Comparison of ENCODE assay signal across 15 cellular contexts in genomic region chr15:91329914-91330313, GRCh38.
"Had no signal": no experiment of that assay in that cellular context is flagged by ENCODE, and none has a peak within 500 bp of the region (broad histone marks: within the 10 kb centered on the region; RNA-seq: fewer than 3 reads in every experiment).

No MANE protein-coding gene starts in this region.

- ATAC-seq: activated CD4-positive, alpha-beta T cell treated with anti-CD3 and anti-CD28 coated beads for 36 hours; gastrocnemius medialis; natural killer cell had no signal

- H3K27ac Mint-ChIP-seq: activated B cell treated with CpG ODN at 0.5 μM for 24 hours; activated CD4-positive, alpha-beta T cell treated with anti-CD3 and anti-CD28 coated beads for 36 hours; natural killer cell; T-helper 1 cell treated with Interleukin-12 subunit alpha and Interleukin-12 subunit beta and Interleukin-4 antibody, amounts not matched to agents 30 μg/mL and 1 μg/mL, for 36 hours; type B pancreatic cell had no signal

- H3K4me3 Mint-ChIP-seq: activated B cell treated with CpG ODN at 0.5 μM for 24 hours; activated CD4-positive, alpha-beta T cell treated with anti-CD3 and anti-CD28 coated beads for 36 hours; natural killer cell; T-helper 1 cell treated with Interleukin-12 subunit alpha and Interleukin-12 subunit beta and Interleukin-4 antibody, amounts not matched to agents 30 μg/mL and 1 μg/mL, for 36 hours; type B pancreatic cell had no signal

- DNase-seq: activated B cell treated with CpG ODN at 0.5 μM for 24 hours; activated CD4-positive, alpha-beta T cell treated with anti-CD3 and anti-CD28 coated beads for 36 hours; activated CD4-positive, alpha-beta T cell treated with anti-CD3 and anti-CD28 coated beads, Interleukin-2, amount 50 U/mL, for 48 hours; activated gamma-delta T cell; cerebellar nuclear complex; esophagus squamous epithelium; gastrocnemius medialis; hippocampal formation; left ventricle myocardium inferior; natural killer cell; ovary; stimulated activated CD4-positive, alpha-beta T cell treated with anti-CD3 and anti-CD28 coated beads, Interleukin-4, amount 100 ng/mL, for 24 hours; stimulated activated naive CD4-positive, alpha-beta T cell treated with Interleukin-2 at 50 U/mL for 16 hours had no signal

- H3K27me3 Mint-ChIP-seq: activated CD4-positive, alpha-beta T cell treated with anti-CD3 and anti-CD28 coated beads for 36 hours had no signal

- H3K36me3 Mint-ChIP-seq: type B pancreatic cell had no signal

- H3K9me3 Mint-ChIP-seq: activated B cell treated with CpG ODN at 0.5 μM for 24 hours, natural killer cell had no signal

- H3K4me1 Mint-ChIP-seq: activated B cell treated with CpG ODN at 0.5 μM for 24 hours had no signal
